In genomic region chr2:84556190-84556589, GRCh38 we compare ENCODE assay signal across 15 cellular contexts. TPM values are rescaled to one million over a fixed set of nuclear protein-coding genes. Genes with fewer than 3 reads are reported as not detected.
DNase-seq lines count a peak whose midpoint lies in the region; ATAC-seq and TF ChIP-seq lines count a peak whose summit lies in the region.
"Had no signal": no experiment of that assay in that cellular context is flagged by ENCODE, and none has a peak within 500 bp of the region (broad histone marks: within the 10 kb centered on the region; RNA-seq: fewer than 3 reads in every experiment).

No MANE protein-coding gene starts in this region.

- H3K27ac ChIP-seq in OCI-LY3 (ENCODE audit: low read length) (no peak overlapping the region), prostate gland (no peak overlapping the region), gastrocnemius medialis (no peak overlapping the region)
- H3K27ac ChIP-seq: left lung, ovary had no signal

- no peak overlapping the region for H3K9ac ChIP-seq in OCI-LY3 (ENCODE audit: low read length)

- H3K27ac Mint-ChIP-seq in type B pancreatic cell, result no peak overlapping the region

- no peaks in the 10 kb centered on the region for H3K4me1 Mint-ChIP-seq in type B pancreatic cell (ENCODE audit: unreplicated experiment)

- no peak for TF ChIP-seq POLR2A in prostate gland (IDR thresholded peaks at IDR 0.05)
- no peak for TF ChIP-seq POLR2A in gastrocnemius medialis (IDR thresholded peaks at IDR 0.05)

- peaks cover 5% of the 10 kb centered on the region for H3K9me3 Mint-ChIP-seq in type B pancreatic cell

- peak overlapping the region; percentile 60 for H3K4me2 ChIP-seq in OCI-LY3 (ENCODE audit: low read length)

- intact Hi-C loops in prostate gland (cut with DNase I) (no loop called here), gastrocnemius medialis (cut with DNase I; ENCODE audit: low total_unique reads) (no loop called here)

- peaks cover 25% of the 10 kb centered on the region for H3K4me1 ChIP-seq in OCI-LY3 (ENCODE audit: low read length)
- no peaks in the 10 kb centered on the region for H3K4me1 ChIP-seq in prostate gland (replicated peaks)
- H3K4me1 ChIP-seq in gastrocnemius medialis, result no peaks in the 10 kb centered on the region
- H3K4me1 ChIP-seq: left lung had no signal

- H4K20me1 ChIP-seq in OCI-LY3 (ENCODE audit: insufficient read depth, low read length), result no peaks in the 10 kb centered on the region

- no peak overlapping the region for H2AFZ ChIP-seq in OCI-LY3 (ENCODE audit: low read depth, low read length)

- TF ChIP-seq CTCF in OCI-LY3 (IDR thresholded peaks at IDR 0.05; ENCODE audit: low read depth, low read length) (no peak), type B pancreatic cell (conservative IDR thresholded peaks at IDR 0.05) (no peak), prostate gland (IDR thresholded peaks at IDR 0.05) (no peak), gastrocnemius medialis (IDR thresholded peaks at IDR 0.05 in 4 of 5, conservative IDR thresholded peaks at IDR 0.05 in 1 of 5) (no peak)

- H3K36me3 Mint-ChIP-seq in type B pancreatic cell, result no peaks in the 10 kb centered on the region

- H3K36me3 ChIP-seq in OCI-LY3 (replicated peaks; ENCODE audit: low read depth, low read length) (no peaks in the 10 kb centered on the region), prostate gland (no peaks in the 10 kb centered on the region), gastrocnemius medialis (no peaks in the 10 kb centered on the region)
- H3K36me3 ChIP-seq: left lung, ovary had no signal

- no peaks in the 10 kb centered on the region for H3K9me3 ChIP-seq in OCI-LY3 (ENCODE audit: insufficient read depth, low read length)
- no peaks in the 10 kb centered on the region for H3K9me3 ChIP-seq in prostate gland
- H3K9me3 ChIP-seq in gastrocnemius medialis, result no peaks in the 10 kb centered on the region
- H3K9me3 ChIP-seq: ovary had no signal

- no peaks in the 10 kb centered on the region for H3K27me3 ChIP-seq in OCI-LY3 (ENCODE audit: low read depth, low read length)
- no peaks in the 10 kb centered on the region for H3K27me3 ChIP-seq in prostate gland (replicated peaks; ENCODE audit: insufficient read depth)
- H3K27me3 ChIP-seq in gastrocnemius medialis, result no peaks in the 10 kb centered on the region
- H3K27me3 ChIP-seq: left lung, ovary had no signal

- H3K4me3 Mint-ChIP-seq in type B pancreatic cell, result no peak overlapping the region

- H3K79me2 ChIP-seq in OCI-LY3 (ENCODE audit: low read length), result no peaks in the 10 kb centered on the region

- in situ Hi-C loops in gastrocnemius medialis (cut with MboI; ENCODE audit: low sequenced_read_pairs in 4 of 4), result no loop called here

- H3K27me3 Mint-ChIP-seq in type B pancreatic cell, result peaks cover 2% of the 10 kb centered on the region

- H3K4me3 ChIP-seq in OCI-LY3 (ENCODE audit: low read length) (peak overlapping the region; percentile 36; the same call in 1 of the 2 replicates), prostate gland (no peak overlapping the region), gastrocnemius medialis (no peak overlapping the region)
- H3K4me3 ChIP-seq: left lung, ovary had no signal

- WGBS in prostate gland, result 90% methylated on average over 3 of the region's 3 CpGs

- ATAC-seq in HG02763 (IDR thresholded peaks at IDR 0.05; ENCODE audit: unreplicated experiment) (peak; percentile 51), gastrocnemius medialis (no peak)
- ATAC-seq: left lung had no signal

- peak; percentile 2 for DNase-seq in stimulated activated CD4-positive, alpha-beta T cell treated with anti-CD3 and anti-CD28 coated beads, Interleukin-12 subunit alpha, Interleukin-12 subunit beta, amount 100 ng/mL, for 4 hours
- DNase-seq in stimulated activated CD4-positive, alpha-beta T cell treated with anti-CD3 and anti-CD28 coated beads, Interleukin-2, amount 100 ng/mL, for 48 hours, result no peak
- no peak for DNase-seq in type B pancreatic cell (ENCODE audit: extremely low spot score, unreplicated experiment)
- DNase-seq in effector CD4-positive, alpha-beta T cell, result no peak
- DNase-seq in prostate gland (ENCODE audit: low spot score), result no peak
- no peak for DNase-seq in gastrocnemius medialis
- DNase-seq: activated gamma-delta T cell; effector CD8-positive, alpha-beta T cell; left lung; NCI-H526 treated with DMSO at 0.1 percent for 48 hours; ovary; small intestine; substantia nigra had no signal

RNA-seq across cellular contexts. Expression of gene DNAH6, which starts 39.9 kb away (rescaled TPM):
- total RNA-seq in type B pancreatic cell (ENCODE audit: low replicate concordance) (0.62 and 3.8 TPM in 2 replicates), prostate gland (1 to 10 TPM; 1.1 to 4.9 TPM), gastrocnemius medialis (not detected)
